Comparison of ENCODE assay signal across 16 cellular contexts in genomic region chr1:79448426-79448825, GRCh38.
DNase-seq lines count a peak whose midpoint lies in the region; ATAC-seq and TF ChIP-seq lines count a peak whose summit lies in the region.
"Had no signal": no experiment of that assay in that cellular context is flagged by ENCODE, and none has a peak within 500 bp of the region (broad histone marks: within the 10 kb centered on the region; RNA-seq: fewer than 3 reads in every experiment).

No MANE protein-coding gene starts in this region.

- H3K79me2 ChIP-seq in PC-3 (ENCODE audit: low read length), result no peaks in the 10 kb centered on the region

- H3F3A ChIP-seq in PC-3 (ENCODE audit: low read length, unreplicated experiment), result no peaks in the 10 kb centered on the region

- BruUV-seq in PC-3 (replicated peaks; lab: Mats Ljungman, UMichigan), result no TSS peak

- DNase-seq in PC-3, result peak; percentile 4
- peak; percentile 35 for DNase-seq in epithelial cell of esophagus (ENCODE audit: low read depth)
- DNase-seq in fibroblast of pulmonary artery (ENCODE audit: low read depth), result peak; percentile 39
- DNase-seq in NCI-H2029 (lab: John Stamatoyannopoulos, UW), result no peak
- DNase-seq in medulla oblongata (ENCODE audit: extremely low spot score), result no peak
- DNase-seq in H7, result no peak
- DNase-seq: CD8-positive, alpha-beta T cell; COR-L47; DMS153; DMS79 treated with DMSO at 0.1 percent for 48 hours; EL; HCEC 1CT; HFFc6 had no signal

- POLR2A ChIA-PET in PC-3 (lab: Charles Lee; ENCODE audit: unreplicated experiment), result no interaction called here

- no peak overlapping the region for H3K27ac ChIP-seq in PC-3 (ENCODE audit: low read length)
- H3K27ac ChIP-seq: A549, HL-60 had no signal

- no peak overlapping the region for H2AFZ ChIP-seq in PC-3 (ENCODE audit: low read length)

- no peak overlapping the region for H3K4me3 ChIP-seq in PC-3 (ENCODE audit: low read length)
- H3K4me3 ChIP-seq in epithelial cell of esophagus (ENCODE audit: low read length), result no peak overlapping the region
- H3K4me3 ChIP-seq in fibroblast of pulmonary artery (replicated peaks; ENCODE audit: low read depth, low read length), result no peak overlapping the region
- no peak overlapping the region for H3K4me3 ChIP-seq in H7 (ENCODE audit: insufficient read depth, low read depth, low read length)
- H3K4me3 ChIP-seq: A549 had no signal

- ATAC-seq in PC-3, result no peak
- ATAC-seq in HG03439 (IDR thresholded peaks at IDR 0.05; ENCODE audit: unreplicated experiment), result no peak
- ATAC-seq: A549; CD8-positive, alpha-beta T cell had no signal

- H3K9me2 ChIP-seq in PC-3 (replicated peaks; ENCODE audit: low read length), result no peaks in the 10 kb centered on the region

- TF ChIP-seq CTCF in PC-3 (conservative IDR thresholded peaks at IDR 0.05; ENCODE audit: low read depth, low read length), result no peak
- no peak for TF ChIP-seq CTCF in epithelial cell of esophagus (IDR thresholded peaks at IDR 0.05; ENCODE audit: insufficient read depth, low read depth, low read length, missing control alignments)
- no peak for TF ChIP-seq CTCF in fibroblast of pulmonary artery (IDR thresholded peaks at IDR 0.05; ENCODE audit: low read length, missing control alignments)

- CTCF ChIA-PET in PC-3 (lab: Charles Lee), result no interaction called here

- intact Hi-C loops in PC-3 (cut with micrococcal nuclease), result no loop called here

- no peaks in the 10 kb centered on the region for H3K4me1 ChIP-seq in PC-3 (ENCODE audit: insufficient read depth, low read length)
- H3K4me1 ChIP-seq: A549 had no signal

- H3K9me3 ChIP-seq in PC-3 (ENCODE audit: low read length), result no peaks in the 10 kb centered on the region
- H3K9me3 ChIP-seq: A549 had no signal

- H3K4me2 ChIP-seq in PC-3 (ENCODE audit: low read length), result no peak overlapping the region
- H3K4me2 ChIP-seq: A549 had no signal

- H3K9ac ChIP-seq in PC-3 (ENCODE audit: low read length), result no peak overlapping the region

- H4K20me1 ChIP-seq in PC-3 (ENCODE audit: low read length), result no peaks in the 10 kb centered on the region

- H3K36me3 ChIP-seq in PC-3 (ENCODE audit: low read depth, low read length) (no peaks in the 10 kb centered on the region), H7 (replicated peaks; ENCODE audit: control insufficient read depth, insufficient read depth, low read length) (no peaks in the 10 kb centered on the region)

- no peaks in the 10 kb centered on the region for H3K27me3 ChIP-seq in PC-3 (ENCODE audit: low read length)
- no peaks in the 10 kb centered on the region for H3K27me3 ChIP-seq in H7 (ENCODE audit: control insufficient read depth, insufficient read depth, low read length)

Comparison
In these comparisons a context has a peak if more than half of its experiments do, and no peak if none do; other contexts are left out.
1. DNase-seq: peak in PC-3 (single experiment), epithelial cell of esophagus (single experiment) and fibroblast of pulmonary artery (single experiment); none in NCI-H2029 (single experiment), medulla oblongata (single experiment) and H7 (single experiment).